ENCODE assay signal across 22 cellular contexts in genomic region chr12:113328368-113328889, GRCh38. TPM values are rescaled to one million over a fixed set of nuclear protein-coding genes. Genes with fewer than 3 reads are reported as not detected.
DNase-seq lines count a peak whose midpoint lies in the region; ATAC-seq and TF ChIP-seq lines count a peak whose summit lies in the region.
"Had no signal": no experiment of that assay in that cellular context is flagged by ENCODE, and none has a peak within 500 bp of the region (broad histone marks: within the 10 kb centered on the region; RNA-seq: fewer than 3 reads in every experiment).

No MANE protein-coding gene starts in this region.

- intact Hi-C loops in lower lobe of right lung (cut with DNase I) = no loop called here

- H3K27me3 Mint-ChIP-seq in stimulated activated naive CD8-positive, alpha-beta T cell treated with anti-CD3 and anti-CD28 coated beads, Interleukin-15, amount 100 ng/mL, for 72 hours = no peaks in the 10 kb centered on the region
- H3K27me3 Mint-ChIP-seq in endodermal cell (ENCODE audit: insufficient read depth) = peaks cover 4% of the 10 kb centered on the region

- H3K27me3 ChIP-seq in SK-N-SH (ENCODE audit: insufficient read depth) (no peaks in the 10 kb centered on the region), endodermal cell (ENCODE audit: control insufficient read depth, insufficient read depth, low read length, poor library complexity, severe bottlenecking) (no peaks in the 10 kb centered on the region), Karpas-422 (ENCODE audit: low read length) (no peaks in the 10 kb centered on the region), lower lobe of right lung (ENCODE audit: low read depth) (no peaks in the 10 kb centered on the region)

- no peak for TF ChIP-seq EP300 in SK-N-SH (IDR thresholded peaks at IDR 0.05; ENCODE audit: borderline replicate concordance in 1 of 2, low read depth in 1 of 2, low read length in 1 of 2)

- H3K9me3 ChIP-seq in SK-N-SH (no peaks in the 10 kb centered on the region), endodermal cell (ENCODE audit: control insufficient read depth, low read length) (no peaks in the 10 kb centered on the region), Karpas-422 (ENCODE audit: low read length) (no peaks in the 10 kb centered on the region), lower lobe of right lung (no peaks in the 10 kb centered on the region)

- H3K27ac ChIP-seq in SK-N-SH (ENCODE audit: low read depth in 2 of 2, low read length in 1 of 2) (no peak overlapping the region), endodermal cell (ENCODE audit: low read depth, low read length) (no peak overlapping the region), Karpas-422 (ENCODE audit: low read length) (no peak overlapping the region), lower lobe of right lung (no peak overlapping the region)
- H3K27ac ChIP-seq: C4-2B, RWPE1 had no signal

- no peak for DNase-seq in SK-N-SH
- DNase-seq in stimulated activated naive CD8-positive, alpha-beta T cell treated with anti-CD3 and anti-CD28 coated beads, Interleukin-15, amount 100 ng/mL, for 72 hours = no peak
- DNase-seq in stimulated activated naive CD8-positive, alpha-beta T cell treated with anti-CD3 and anti-CD28 coated beads, Interleukin-15, Interleukin-2, amounts not matched to agents 100 U/mL and 50 U/mL, for 24 hours = no peak
- DNase-seq in endodermal cell = no peak
- DNase-seq in Karpas-422 = no peak
- no peak for DNase-seq in lower lobe of right lung
- DNase-seq: 8988T, AML-193, GF-D8, KG1, NCI-H1105, NCI-H1694, NCI-H2081, NCI-H2171, NCI-H446, NCI-H526, SHP77 treated with DMSO at 0.1 percent for 48 hours had no signal

- H3K9ac ChIP-seq in SK-N-SH (no peak overlapping the region), endodermal cell (ENCODE audit: extremely low read depth, low read length, poor library complexity, severe bottlenecking) (no peak overlapping the region), Karpas-422 (ENCODE audit: low read length) (no peak overlapping the region)

- H3K4me3 ChIP-seq in SK-N-SH (ENCODE audit: low read depth in 2 of 2, low read length in 1 of 2) (no peak overlapping the region), endodermal cell (ENCODE audit: low read length) (no peak overlapping the region), Karpas-422 (ENCODE audit: low read length) (no peak overlapping the region), lower lobe of right lung (no peak overlapping the region)
- H3K4me3 ChIP-seq: GM23338 had no signal

- H3K27ac Mint-ChIP-seq in stimulated activated naive CD8-positive, alpha-beta T cell treated with anti-CD3 and anti-CD28 coated beads, Interleukin-15, amount 100 ng/mL, for 72 hours = peak overlapping the region; percentile 14 to 65
- peak overlapping the region; percentile 37 for H3K27ac Mint-ChIP-seq in endodermal cell
- H3K27ac Mint-ChIP-seq: GM23338 had no signal

- H3K9me2 ChIP-seq in SK-N-SH = no peaks in the 10 kb centered on the region
- H3K9me2 ChIP-seq in Karpas-422 (replicated peaks; ENCODE audit: insufficient read depth, low read length) = no peaks in the 10 kb centered on the region

- H3F3A ChIP-seq in SK-N-SH (replicated peaks; ENCODE audit: insufficient read depth) = no peaks in the 10 kb centered on the region

- no peaks in the 10 kb centered on the region for H3K79me2 ChIP-seq in SK-N-SH (ENCODE audit: insufficient read depth)
- H3K79me2 ChIP-seq in Karpas-422 (ENCODE audit: low read length) = no peaks in the 10 kb centered on the region

- peaks cover 60% of the 10 kb centered on the region for H3K4me1 Mint-ChIP-seq in stimulated activated naive CD8-positive, alpha-beta T cell treated with anti-CD3 and anti-CD28 coated beads, Interleukin-15, amount 100 ng/mL, for 72 hours
- no peaks in the 10 kb centered on the region for H3K4me1 Mint-ChIP-seq in endodermal cell

- 81% methylated on average over 5 of the region's 5 CpGs for WGBS in SK-N-SH (ENCODE audit: low lambda C conversion rate)
- 87 to 100% methylated on average over 2 to 5 of the region's 5 CpGs for WGBS in endodermal cell (ENCODE audit: insufficient coverage in 1 of 2, insufficient read length in 1 of 2), 2 experiments

- H2AFZ ChIP-seq in SK-N-SH (ENCODE audit: low read depth) = no peak overlapping the region
- no peak overlapping the region for H2AFZ ChIP-seq in Karpas-422 (ENCODE audit: low read length)
- H2AFZ ChIP-seq: GM23338 had no signal

- ATAC-seq in SK-N-SH treated with all-trans-retinoic acid at 6 μM for 48 hours (no peak), HG02610 (IDR thresholded peaks at IDR 0.05; ENCODE audit: unreplicated experiment) (no peak), lower lobe of right lung (no peak)
- no peak for ATAC-seq in stimulated activated naive CD8-positive, alpha-beta T cell treated with anti-CD3 and anti-CD28 coated beads, Interleukin-15, amount 100 ng/mL, for 72 hours
- ATAC-seq in stimulated activated naive CD8-positive, alpha-beta T cell treated with anti-CD3 and anti-CD28 coated beads, Interleukin-15, Interleukin-2, amounts not matched to agents 100 U/mL and 50 U/mL, for 24 hours = no peak
- ATAC-seq: GM23338 had no signal

- no peaks in the 10 kb centered on the region for H3K9me3 Mint-ChIP-seq in stimulated activated naive CD8-positive, alpha-beta T cell treated with anti-CD3 and anti-CD28 coated beads, Interleukin-15, amount 100 ng/mL, for 72 hours
- no peaks in the 10 kb centered on the region for H3K9me3 Mint-ChIP-seq in endodermal cell
- H3K9me3 Mint-ChIP-seq: GM23338 had no signal

- H3K4me2 ChIP-seq in SK-N-SH (no peak overlapping the region), Karpas-422 (ENCODE audit: low read depth, low read length, poor library complexity, severe bottlenecking) (no peak overlapping the region)
- H3K4me2 ChIP-seq: GM23338 had no signal

- H4K20me1 ChIP-seq in SK-N-SH (ENCODE audit: insufficient read depth) (no peaks in the 10 kb centered on the region), Karpas-422 (ENCODE audit: insufficient read depth, low read depth, low read length) (no peaks in the 10 kb centered on the region)

- H3K4me1 ChIP-seq in SK-N-SH (ENCODE audit: control insufficient read depth in 1 of 2, insufficient read depth in 2 of 2, low read depth in 1 of 2, low read length in 1 of 2) (peaks cover 0 to 6% of the 10 kb centered on the region in 2 experiments; a peak in 1 of 4 replicates), endodermal cell (ENCODE audit: control insufficient read depth, insufficient read depth, low read length) (no peaks in the 10 kb centered on the region), Karpas-422 (ENCODE audit: low read length) (peaks cover 8% of the 10 kb centered on the region), lower lobe of right lung (peaks cover 32% of the 10 kb centered on the region)

- CTCF ChIA-PET in SK-N-SH (lab: Yijun Ruan, JAX) = interaction anchor here (0.9 kb wide), 1 partner anchor 97 kb away, joined by 3 read pairs; no protein-coding TSS in a partner anchor

- H3K4me3 Mint-ChIP-seq in stimulated activated naive CD8-positive, alpha-beta T cell treated with anti-CD3 and anti-CD28 coated beads, Interleukin-15, amount 100 ng/mL, for 72 hours = no peak overlapping the region
- H3K4me3 Mint-ChIP-seq in endodermal cell = no peak overlapping the region
- H3K4me3 Mint-ChIP-seq: GM23338 had no signal

- no peak for TF ChIP-seq RAD21 in SK-N-SH (IDR thresholded peaks at IDR 0.05; ENCODE audit: low read length)

- no peaks in the 10 kb centered on the region for H3K36me3 ChIP-seq in SK-N-SH (replicated peaks in 1 of 2; ENCODE audit: control insufficient read depth in 1 of 2, insufficient read depth in 2 of 2, low read length in 1 of 2)
- H3K36me3 ChIP-seq in endodermal cell (ENCODE audit: control insufficient read depth, insufficient read depth, low read length) = no peaks in the 10 kb centered on the region
- no peaks in the 10 kb centered on the region for H3K36me3 ChIP-seq in Karpas-422 (ENCODE audit: insufficient read depth, low read length)
- H3K36me3 ChIP-seq in lower lobe of right lung = peaks cover 40% of the 10 kb centered on the region

- no peak for TF ChIP-seq CTCF in SK-N-SH (IDR thresholded peaks at IDR 0.05)
- no peak for TF ChIP-seq CTCF in endodermal cell (conservative IDR thresholded peaks at IDR 0.05)
- TF ChIP-seq CTCF in lower lobe of right lung (IDR thresholded peaks at IDR 0.05) = no peak

- peaks cover 3% of the 10 kb centered on the region for H3K36me3 Mint-ChIP-seq in endodermal cell (ENCODE audit: low read depth)

- POLR2A ChIA-PET in SK-N-SH (lab: Yijun Ruan, JAX) = no interaction called here

TF ChIP-seq in SK-N-SH, 30 proteins besides CTCF, POLR2A, EP300 and RAD21:
- no peak for TF ChIP-seq GATA2 (CRISPR knock-in tag; IDR thresholded peaks at IDR 0.05)
- TF ChIP-seq NFIC (IDR thresholded peaks at IDR 0.05; ENCODE audit: borderline replicate concordance) = 0 out of 2 replicates have a peak, but pooled peaks have one; percentile 7
- no peak for TF ChIP-seq FOXM1 (IDR thresholded peaks at IDR 0.05; ENCODE audit: low read depth)

TF ChIP-seq in SK-N-SH treated with all-trans-retinoic acid at 6 μM for 48 hours, 23 proteins besides CTCF, POLR2A, EP300 and RAD21:
- no peak for TF ChIP-seq ZFP3 (CRISPR knock-in tag; IDR thresholded peaks at IDR 0.05)
- no peak for TF ChIP-seq CSDC2 (CRISPR knock-in tag; IDR thresholded peaks at IDR 0.05)
TF ChIP-seq in SK-N-SH treated with all-trans-retinoic acid at 6 μM for 48 hours: peak in this region for 0.

RNA-seq across cellular contexts. Expression of gene SLC8B1, which starts 6.5 kb away (rescaled TPM):
- 12.0 and 12.9 TPM in 2 replicates for polyA plus RNA-seq in SK-N-SH (2012; rRNA removed)
- polyA plus RNA-seq in SK-N-SH (2012; cell fraction: cytosol; rRNA removed) = 6.1 and 6.3 TPM in 2 replicates
- 45.4 and 66.1 TPM in 2 replicates for polyA plus RNA-seq in SK-N-SH (2012; cell fraction: nucleus; rRNA removed)
- total RNA-seq in endodermal cell (1 to 10 TPM; 6.9 to 9.1 TPM), lower lobe of right lung (39.3 TPM)
- 8.2 TPM for polyA plus RNA-seq in endodermal cell (2013, experiment 1 of 2)
- polyA plus RNA-seq in endodermal cell (2013, experiment 2 of 2) = 8.4 TPM
- 5.9 and 9.0 TPM in 2 replicates for total RNA-seq in Karpas-422 (2014; rRNA removed; shearing (Covaris generic); ENCODE audit: low replicate concordance)

RNA-seq across cellular contexts. Expression of gene PLBD2, which starts 30.0 kb away (rescaled TPM):
- 12.1 and 15.2 TPM in 2 replicates for polyA plus RNA-seq in SK-N-SH (2012; rRNA removed)
- polyA plus RNA-seq in SK-N-SH (2012; cell fraction: cytosol; rRNA removed) = 12.0 and 14.6 TPM in 2 replicates
- polyA plus RNA-seq in SK-N-SH (2012; cell fraction: nucleus; rRNA removed) = 17.4 and 19.8 TPM in 2 replicates
- total RNA-seq in endodermal cell = 10 to 100 TPM; 19.6 to 27.6 TPM
- polyA plus RNA-seq in endodermal cell (2013, experiment 1 of 2) = 25.2 TPM
- polyA plus RNA-seq in endodermal cell (2013, experiment 2 of 2) = 24.0 TPM
- 6.5 and 11.8 TPM in 2 replicates for total RNA-seq in Karpas-422 (2014; rRNA removed; shearing (Covaris generic); ENCODE audit: low replicate concordance)
- 44.8 TPM for total RNA-seq in lower lobe of right lung
